In the genomic region with DNA sequence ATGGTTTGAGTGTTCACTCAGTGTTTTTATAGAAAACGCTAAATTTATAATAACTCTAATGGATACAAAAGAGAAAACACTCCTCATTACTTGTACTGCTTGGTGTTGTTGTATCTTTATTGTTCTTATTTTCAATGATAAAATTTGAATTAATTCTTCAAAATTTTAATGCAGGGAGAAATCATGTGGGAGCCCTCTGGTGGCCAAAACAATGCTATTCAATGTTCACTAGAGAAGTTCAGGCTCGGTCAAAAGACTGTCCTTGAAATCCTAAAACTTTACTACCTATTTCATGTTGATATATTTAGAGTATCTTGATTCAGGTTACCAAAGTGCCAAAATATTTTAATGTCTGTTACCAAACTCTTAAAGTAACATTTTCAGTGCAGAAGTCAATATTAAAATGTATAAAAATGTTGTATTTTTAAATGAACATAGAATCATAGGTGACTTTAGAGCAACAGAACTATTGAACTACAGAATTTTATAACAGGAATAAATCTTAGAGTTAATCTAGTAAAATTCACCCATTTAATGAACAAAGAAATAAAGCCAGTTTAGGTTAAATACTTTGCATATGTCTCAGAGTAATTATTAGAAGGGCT, we compare ENCODE assay signal across 1 cellular context.
TF ChIP-seq lines count a peak whose summit lies in the region.

No MANE protein-coding gene starts in this region.

TF ChIP-seq in H1, 55 proteins besides CTCF, POLR2A, EP300 and RAD21 (continued from another document):
- no peak for TF ChIP-seq POLR2AphosphoS5 (IDR thresholded peaks at IDR 0.05; ENCODE audit: low read depth, low read length)
- TF ChIP-seq TAF1 (IDR thresholded peaks at IDR 0.05; ENCODE audit: low read depth, low read length), result no peak
